ENCODE assay signal across 8 cellular contexts in genomic region chrX:8879750-8880149, GRCh38.
A peak's percentile ranks its signal among the peaks of the same experiment; 100 is the strongest.
DNase-seq lines count a peak whose midpoint lies in the region; ATAC-seq and TF ChIP-seq lines count a peak whose summit lies in the region.

No MANE protein-coding gene starts in this region.

- H3K27ac Mint-ChIP-seq in neural crest cell (ENCODE audit: unreplicated experiment), result no peak overlapping the region

- H3K27me3 ChIP-seq in heart left ventricle, result peaks cover 0 to 19% (median 0%) of the 10 kb centered on the region in 9 donors
- no peaks in the 10 kb centered on the region for H3K27me3 ChIP-seq in psoas muscle (ENCODE audit: insufficient read depth in 3 of 3, low read length in 2 of 3)

- H3K9me3 Mint-ChIP-seq in neural crest cell, result peaks cover 4% of the 10 kb centered on the region

- ATAC-seq in heart left ventricle (no peak), left cardiac atrium (no peak), esophagus mucosa (no peak), psoas muscle (no peak)

- TF ChIP-seq POLR2A in heart left ventricle (IDR thresholded peaks at IDR 0.05), result no peak

- H3K4me3 ChIP-seq in heart left ventricle, result no peak overlapping the region
- H3K4me3 ChIP-seq in astrocyte of the cerebellum (ENCODE audit: low read depth, low read length), result no peak overlapping the region
- H3K4me3 ChIP-seq in psoas muscle, result no peak overlapping the region

- intact Hi-C loops in heart left ventricle (cut with DNase I), result no loop called here
- intact Hi-C loops in left cardiac atrium (cut with DNase I), result no loop called here
- intact Hi-C loops in psoas muscle (cut with DNase I), result no loop called here

- H3K36me3 Mint-ChIP-seq in neural crest cell (ENCODE audit: low read depth), result no peaks in the 10 kb centered on the region

- H3K9me3 ChIP-seq in heart left ventricle, result no peaks in the 10 kb centered on the region
- H3K9me3 ChIP-seq in psoas muscle, result no peaks in the 10 kb centered on the region

- DNase-seq in heart left ventricle (no peak), left cardiac atrium (no peak), OCI-M1 (lab: John Stamatoyannopoulos, UW) (peak; percentile 9), astrocyte of the cerebellum (ENCODE audit: low read depth) (no peak), neural crest cell (ENCODE audit: low read depth, low spot score) (peak; percentile 5), GM19240 (ENCODE audit: insufficient read length, low spot score) (no peak), psoas muscle (no peak)

- 53 to 68% (median 59%) methylated on average over 4 of the region's 4 CpGs for WGBS in heart left ventricle, 4 donors
- 44 to 64% (median 61%) methylated on average over 4 of the region's 4 CpGs for WGBS in psoas muscle, 3 donors

- in situ Hi-C loops in astrocyte of the cerebellum (cut with HindIII; ENCODE audit: low sequenced_read_pairs), result no loop called here

- H3K4me1 Mint-ChIP-seq in neural crest cell, result no peaks in the 10 kb centered on the region

- H3K36me3 ChIP-seq in heart left ventricle (no peaks in the 10 kb centered on the region), psoas muscle (ENCODE audit: insufficient read depth in 1 of 2, low read depth in 1 of 2) (no peaks in the 10 kb centered on the region)

- no peak overlapping the region for H3K27ac ChIP-seq in heart left ventricle
- no peak overlapping the region for H3K27ac ChIP-seq in psoas muscle

- TF ChIP-seq CTCF in heart left ventricle (IDR thresholded peaks at IDR 0.05) (peak in 7 of 12 donors; percentile 16 to 49 (median 27)), astrocyte of the cerebellum (IDR thresholded peaks at IDR 0.05; ENCODE audit: low read depth, low read length, missing control alignments) (peak; percentile 49), neural crest cell (conservative IDR thresholded peaks at IDR 0.05) (peak; percentile 59), psoas muscle (IDR thresholded peaks at IDR 0.05) (no peak)

- no peaks in the 10 kb centered on the region for H3K27me3 Mint-ChIP-seq in neural crest cell (ENCODE audit: low read depth)

- H3K4me1 ChIP-seq in heart left ventricle (no peaks in the 10 kb centered on the region), psoas muscle (no peaks in the 10 kb centered on the region)

- no peak overlapping the region for H3K4me3 Mint-ChIP-seq in neural crest cell

Comparison
In these comparisons a context has a peak if more than half of its experiments do, and no peak if none do; other contexts are left out.
1. DNase-seq: peak in OCI-M1 (single experiment) and neural crest cell (single experiment); none in heart left ventricle (0 of 5), left cardiac atrium (single experiment), astrocyte of the cerebellum (single experiment), GM19240 (single experiment) and psoas muscle (0 of 2).